In the genomic region with DNA sequence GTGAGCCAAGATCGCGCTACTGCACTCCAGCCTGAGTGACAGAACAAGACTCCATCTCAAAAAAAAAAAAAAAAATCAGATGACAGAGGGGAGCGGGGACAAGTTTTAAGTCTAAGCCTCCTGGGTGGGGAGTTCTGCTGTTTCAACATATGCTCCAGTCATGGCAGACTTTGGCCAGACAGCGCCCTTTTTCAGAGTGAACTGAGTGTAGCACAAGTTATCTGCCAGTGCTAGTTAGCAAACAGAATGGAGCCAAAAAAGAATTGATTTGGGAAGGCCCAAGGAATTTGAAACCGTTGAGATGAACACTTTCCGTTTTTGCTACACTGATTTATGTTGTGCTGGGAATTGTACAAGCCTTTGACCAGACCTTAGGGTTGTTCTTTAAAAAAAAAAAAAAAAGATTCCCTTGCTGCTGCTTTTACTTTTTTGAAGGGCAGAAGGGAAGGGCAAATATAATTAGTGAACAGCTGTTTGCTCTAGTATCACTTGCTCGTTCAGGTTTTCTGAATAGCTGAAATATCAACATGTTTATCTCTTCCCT, we compare ENCODE assay signal across 9 cellular contexts. TPM values are rescaled to one million over a fixed set of nuclear protein-coding genes. Genes with fewer than 3 reads are reported as not detected.
DNase-seq lines count a peak whose midpoint lies in the region; ATAC-seq, FAIRE-seq and TF ChIP-seq lines count a peak whose summit lies in the region.
"Had no signal": no experiment of that assay in that cellular context is flagged by ENCODE, and none has a peak within 500 bp of the region (broad histone marks: within the 10 kb centered on the region; RNA-seq: fewer than 3 reads in every experiment).

No MANE protein-coding gene starts in this region.

- peaks cover 8% of the 10 kb centered on the region for H3K27me3 Mint-ChIP-seq in activated T-cell treated with anti-CD3 and anti-CD28 coated beads, Interleukin-2, amount 50 U/mL, for 24 hours
- peaks cover 2% of the 10 kb centered on the region for H3K27me3 Mint-ChIP-seq in neural progenitor cell (ENCODE audit: insufficient read depth, low read depth)
- H3K27me3 Mint-ChIP-seq: activated B cell treated with CpG ODN at 0.5 μM for 24 hours had no signal

- H3K9me1 ChIP-seq in IMR-90 (ENCODE audit: insufficient read depth, low read length): peaks cover 26% of the 10 kb centered on the region

- peak overlapping the region; percentile 87 for H2BK120ac ChIP-seq in IMR-90 (ENCODE audit: low read depth, low read length)

- H2AFZ ChIP-seq in IMR-90 (replicated peaks; ENCODE audit: low read length, poor library complexity) (no peak overlapping the region), neural progenitor cell (replicated peaks) (no peak overlapping the region)

- peak overlapping the region; percentile 63 for H3K27ac ChIP-seq in IMR-90 (ENCODE audit: insufficient read depth, low read length)
- H3K27ac ChIP-seq in VCaP: peak overlapping the region; percentile 92
- H3K27ac ChIP-seq in small intestine (ENCODE audit: low read depth in 1 of 2, low read length in 1 of 2): peak overlapping the region; percentile 93 to 99
- H3K27ac ChIP-seq in neural progenitor cell: no peak overlapping the region

- ATAC-seq in IMR-90 (ENCODE audit: low read depth): no peak
- ATAC-seq in left ventricle myocardium superior: peak; percentile 42

- peak overlapping the region; percentile 30 for H4K5ac ChIP-seq in IMR-90 (ENCODE audit: low read depth, low read length)

- no peak overlapping the region for H3K27ac Mint-ChIP-seq in activated T-cell treated with anti-CD3 and anti-CD28 coated beads, Interleukin-2, amount 50 U/mL, for 24 hours
- no peak overlapping the region for H3K27ac Mint-ChIP-seq in neural progenitor cell
- H3K27ac Mint-ChIP-seq: activated B cell treated with CpG ODN at 0.5 μM for 24 hours had no signal

- peak overlapping the region; percentile 63; the same call in 1 of the 2 replicates for H3K4ac ChIP-seq in IMR-90 (ENCODE audit: low read depth, low read length)

- no peak overlapping the region for H2AK9ac ChIP-seq in IMR-90 (replicated peaks; ENCODE audit: low read depth, low read length, poor library complexity)

- WGBS in IMR-90 (ENCODE audit: extremely low coverage in 2 of 2, insufficient read length in 1 of 2), 2 experiments: 36% methylated on average over 2 of the region's 7 CpGs; no CpG with 5 or more reads in 1 of the 2 experiments
- 15 to 32% (median 27%) methylated on average over 7 of the region's 7 CpGs for WGBS in small intestine, 3 donors

- H3K4me3 ChIP-seq in IMR-90 (ENCODE audit: insufficient read depth, low read depth, low read length): no peak overlapping the region
- no peak overlapping the region for H3K4me3 ChIP-seq in small intestine (ENCODE audit: low read depth in 1 of 2, low read length in 2 of 2)
- H3K4me3 ChIP-seq in neural progenitor cell: no peak overlapping the region

- 0 out of 2 replicates have a peak overlapping the region, but pooled peaks have one; percentile 6 for H2AK5ac ChIP-seq in IMR-90 (ENCODE audit: low read depth, low read length)

- TF ChIP-seq RAD21 in IMR-90 (IDR thresholded peaks at IDR 0.05; ENCODE audit: low read length): no peak

- H4K20me1 ChIP-seq in IMR-90 (ENCODE audit: insufficient read depth, low read length) (peaks cover 79% of the 10 kb centered on the region), neural progenitor cell (ENCODE audit: low read depth) (peaks cover 100% of the 10 kb centered on the region)

- FAIRE-seq in small intestine (lab: Jason Lieb, UNC): no peak

- H3K9ac ChIP-seq in IMR-90 (ENCODE audit: low read depth, low read length) (peak overlapping the region; percentile 34), neural progenitor cell (no peak overlapping the region)

- H3K56ac ChIP-seq in IMR-90 (ENCODE audit: extremely low read depth, insufficient read depth, low read length): peak overlapping the region; percentile 73

- in situ Hi-C loops in IMR-90 (cut with MboI; ENCODE audit: low sequenced_read_pairs): no loop called here

- TF ChIP-seq CTCF in IMR-90 (conservative IDR thresholded peaks at IDR 0.05; ENCODE audit: low read depth, low read length) (no peak), VCaP (conservative IDR thresholded peaks at IDR 0.05) (no peak), neural progenitor cell (IDR thresholded peaks at IDR 0.05) (no peak)

- peaks cover 60% of the 10 kb centered on the region for H3K36me3 Mint-ChIP-seq in activated T-cell treated with anti-CD3 and anti-CD28 coated beads, Interleukin-2, amount 50 U/mL, for 24 hours (ENCODE audit: low read depth)
- H3K36me3 Mint-ChIP-seq in neural progenitor cell: peaks cover 17% of the 10 kb centered on the region

- no peak overlapping the region for H3K4me3 Mint-ChIP-seq in activated T-cell treated with anti-CD3 and anti-CD28 coated beads, Interleukin-2, amount 50 U/mL, for 24 hours
- no peak overlapping the region for H3K4me3 Mint-ChIP-seq in neural progenitor cell
- H3K4me3 Mint-ChIP-seq: activated B cell treated with CpG ODN at 0.5 μM for 24 hours had no signal

- H3K79me2 ChIP-seq in neural progenitor cell (ENCODE audit: low read depth): peaks cover 100% of the 10 kb centered on the region

- peak overlapping the region; percentile 62; the same call in 1 of the 3 replicates for H2BK15ac ChIP-seq in IMR-90 (ENCODE audit: low read depth, low read length)

- H3K9me3 ChIP-seq in IMR-90 (ENCODE audit: control insufficient read depth, insufficient read depth, low read length): no peaks in the 10 kb centered on the region
- no peaks in the 10 kb centered on the region for H3K9me3 ChIP-seq in small intestine (ENCODE audit: control insufficient read depth, low read depth)
- H3K9me3 ChIP-seq in neural progenitor cell (ENCODE audit: low read depth): no peaks in the 10 kb centered on the region

- peak overlapping the region; percentile 77; the same call in 1 of the 2 replicates for H3K14ac ChIP-seq in IMR-90 (replicated peaks; ENCODE audit: low read depth, low read length)

- no peaks in the 10 kb centered on the region for H3K9me3 Mint-ChIP-seq in activated T-cell treated with anti-CD3 and anti-CD28 coated beads, Interleukin-2, amount 50 U/mL, for 24 hours
- no peaks in the 10 kb centered on the region for H3K9me3 Mint-ChIP-seq in neural progenitor cell
- H3K9me3 Mint-ChIP-seq: activated B cell treated with CpG ODN at 0.5 μM for 24 hours had no signal

- peaks cover 21% of the 10 kb centered on the region for H3F3A ChIP-seq in neural progenitor cell (ENCODE audit: low read depth)

- H3K4me2 ChIP-seq in IMR-90 (ENCODE audit: low read depth, low read length) (peak overlapping the region; percentile 71), neural progenitor cell (no peak overlapping the region)

- H3K4me1 Mint-ChIP-seq in activated T-cell treated with anti-CD3 and anti-CD28 coated beads, Interleukin-2, amount 50 U/mL, for 24 hours (ENCODE audit: low read depth): peaks cover 90% of the 10 kb centered on the region
- H3K4me1 Mint-ChIP-seq in neural progenitor cell: peaks cover 67% of the 10 kb centered on the region

- DNase-seq in IMR-90 (peak; percentile 51), left ventricle myocardium superior (no peak), small intestine (peak; percentile 96), posterior vena cava (ENCODE audit: low spot score) (no peak), neural progenitor cell (ENCODE audit: low spot score) (no peak), OCI-M1 (lab: John Stamatoyannopoulos, UW) (no peak)
- no peak for DNase-seq in activated T-cell treated with anti-CD3 and anti-CD28 coated beads, Interleukin-2, amount 50 U/mL, for 24 hours
- DNase-seq: activated B cell treated with CpG ODN at 0.5 μM for 24 hours had no signal

- peak overlapping the region; percentile 90 for H3K23ac ChIP-seq in IMR-90 (ENCODE audit: low read depth, low read length)

- peak overlapping the region; percentile 67; the same call in 1 of the 2 replicates for H2BK20ac ChIP-seq in IMR-90 (ENCODE audit: low read depth, low read length)

- intact Hi-C loops in IMR-90 (cut with micrococcal nuclease): loop anchor here (5.0 kb wide), 1 partner anchor 34 kb away; no protein-coding TSS in a partner anchor
- intact Hi-C loops in left ventricle myocardium superior (cut with micrococcal nuclease): loop anchor here (10.0 kb wide), 2 partner anchors 52 to 182 kb away; a partner anchor contains a TSS
- intact Hi-C loops in posterior vena cava (cut with DNase I): loop anchor here in 1 of 2 donors (5.0 kb wide), 1 partner anchor 59 kb away; no protein-coding TSS in a partner anchor

- H3K4me1 ChIP-seq in IMR-90 (ENCODE audit: control insufficient read depth, insufficient read depth, low read length): peaks cover 51% of the 10 kb centered on the region
- peaks cover 4 to 31% of the 10 kb centered on the region in 2 donors for H3K4me1 ChIP-seq in small intestine (ENCODE audit: control insufficient read depth in 2 of 2, insufficient read depth in 1 of 2, low read depth in 1 of 2, low read length in 1 of 2)
- H3K4me1 ChIP-seq in neural progenitor cell: peaks cover 51% of the 10 kb centered on the region

- H3K27me3 ChIP-seq in IMR-90 (ENCODE audit: control insufficient read depth, insufficient read depth, low read length): no peaks in the 10 kb centered on the region
- H3K27me3 ChIP-seq in small intestine (ENCODE audit: control insufficient read depth in 2 of 2, insufficient read depth in 2 of 2, low read length in 2 of 2): no peaks in the 10 kb centered on the region
- H3K27me3 ChIP-seq in neural progenitor cell: no peaks in the 10 kb centered on the region

- peak overlapping the region; percentile 71 for H4K91ac ChIP-seq in IMR-90 (ENCODE audit: insufficient read depth, low read depth, low read length)

- H3K18ac ChIP-seq in IMR-90 (ENCODE audit: low read depth, low read length): peak overlapping the region; percentile 42; the same call in 1 of the 2 replicates

- TF ChIP-seq POLR2A in IMR-90 (IDR thresholded peaks at IDR 0.05; ENCODE audit: low read depth, low read length): no peak

- no TSS peak for BruUV-seq in IMR-90 (replicated peaks; lab: Mats Ljungman, UMichigan)

- CTCF ChIA-PET in IMR-90 (lab: Yijun Ruan, JAX): no interaction called here

- H3K79me1 ChIP-seq in IMR-90 (ENCODE audit: low read depth in 1 of 2, low read length in 2 of 2): peaks cover 0 to 49% of the 10 kb centered on the region in 2 experiments; a peak in 2 of 4 replicates

- peak overlapping the region; percentile 73 for H2BK5ac ChIP-seq in IMR-90 (ENCODE audit: low read depth, low read length, poor library complexity, severe bottlenecking)

- POLR2A ChIA-PET in IMR-90 (lab: Charles Lee; ENCODE audit: unreplicated experiment): interaction anchor here (0.5 to 0.9 kb wide), 4 partner anchors 13 to 59 kb away, joined by 3 to 9 read pairs (median 4); no protein-coding TSS in a partner anchor

- H3K36me3 ChIP-seq in IMR-90 (ENCODE audit: control insufficient read depth, insufficient read depth, low read length) (peaks cover 11% of the 10 kb centered on the region; the same call in 1 of the 2 replicates), small intestine (ENCODE audit: control insufficient read depth in 2 of 2, insufficient read depth in 2 of 2, low read length in 2 of 2) (peaks cover 0 to 5% of the 10 kb centered on the region in 2 donors), neural progenitor cell (no peaks in the 10 kb centered on the region)

- dilution Hi-C loops in IMR-90 (cut with HindIII; ENCODE audit: low sequenced_read_pairs, unreplicated experiment): no loop called here

- H4K8ac ChIP-seq in IMR-90 (ENCODE audit: low read depth in 2 of 2, low read length in 2 of 2): peak overlapping the region; percentile 15 to 16

RNA-seq across cellular contexts. Expression of a gene that starts 5.7 kb away (rescaled TPM):
- total RNA-seq in IMR-90 (2012; rRNA removed): 614 and 659 TPM in 2 replicates
- 497 and 541 TPM in 2 replicates for polyA plus RNA-seq in IMR-90 (2012; rRNA removed)
- polyA plus RNA-seq in IMR-90 (2012; cell fraction: cytosol; rRNA removed): 291 and 549 TPM in 2 replicates
- 608 and 1,383 TPM in 2 replicates for polyA plus RNA-seq in IMR-90 (2012; cell fraction: nucleus; rRNA removed; ENCODE audit: low replicate concordance)
- total RNA-seq in left ventricle myocardium superior: 131 TPM
- 100 to 1,000 TPM; 188 to 326 (median 291) TPM for polyA plus RNA-seq in small intestine
- total RNA-seq in posterior vena cava: 100 to 1,000 TPM; 661 to 878 TPM
- 127 and 233 TPM in 2 replicates for total RNA-seq in neural progenitor cell (ENCODE audit: low replicate concordance)

RNA-seq across cellular contexts. Expression of a gene that starts 34.1 kb away (rescaled TPM):
- total RNA-seq in IMR-90 (2012; rRNA removed) (965 and 1,137 TPM in 2 replicates), left ventricle myocardium superior (674 TPM), posterior vena cava (100 to 1,000 TPM; 170 to 191 TPM), neural progenitor cell (ENCODE audit: low replicate concordance) (261 and 432 TPM in 2 replicates)
- polyA plus RNA-seq in IMR-90 (2012; rRNA removed) (524 and 575 TPM in 2 replicates), small intestine (100 to 1,000 TPM; 619 to 710 (median 633) TPM)
- polyA plus RNA-seq in IMR-90 (2012; cell fraction: cytosol; rRNA removed): 561 and 960 TPM in 2 replicates
- 263 and 486 TPM in 2 replicates for polyA plus RNA-seq in IMR-90 (2012; cell fraction: nucleus; rRNA removed; ENCODE audit: low replicate concordance)

RNA-seq across cellular contexts. Expression of a gene that starts 35.3 kb away (rescaled TPM):
- not detected in 2 replicates for total RNA-seq in IMR-90 (2012; rRNA removed)
- 0.16 and 0.22 TPM in 2 replicates for polyA plus RNA-seq in IMR-90 (2012; rRNA removed)
- 0.04 and 0.38 TPM in 2 replicates for polyA plus RNA-seq in IMR-90 (2012; cell fraction: cytosol; rRNA removed)
- 1.5 and 1.7 TPM in 2 replicates for polyA plus RNA-seq in IMR-90 (2012; cell fraction: nucleus; rRNA removed; ENCODE audit: low replicate concordance)
- total RNA-seq in left ventricle myocardium superior: 1.8 TPM
- polyA plus RNA-seq in small intestine: 10 to 100 TPM in 1 of 3 donors, 1 to 10 TPM in 1, under 1 TPM in 1; 0.45 to 10.8 (median 4.0) TPM
- 1 to 10 TPM; 2.7 to 5.5 TPM for total RNA-seq in posterior vena cava
- 1.9 and 3.6 TPM in 2 replicates for total RNA-seq in neural progenitor cell (ENCODE audit: low replicate concordance)

Comparison
In these comparisons a context has a peak if more than half of its experiments do, and no peak if none do; other contexts are left out.
1. DNase-seq: peak in IMR-90 (single experiment) and small intestine (single experiment); none in left ventricle myocardium superior (single experiment), posterior vena cava (single experiment), activated T-cell treated with anti-CD3 and anti-CD28 coated beads, Interleukin-2, amount 50 U/mL, for 24 hours (single experiment), neural progenitor cell (single experiment) and OCI-M1 (single experiment).